12 cellular contexts compared by ENCODE assay signal in genomic region chr6:127518212-127518709, GRCh38. TPM values are rescaled to one million over a fixed set of nuclear protein-coding genes. Genes with fewer than 3 reads are reported as not detected.
DNase-seq lines count a peak whose midpoint lies in the region; ATAC-seq, FAIRE-seq and TF ChIP-seq lines count a peak whose summit lies in the region.
"Had no signal": no experiment of that assay in that cellular context is flagged by ENCODE, and none has a peak within 500 bp of the region (broad histone marks: within the 10 kb centered on the region; RNA-seq: fewer than 3 reads in every experiment).

No MANE protein-coding gene starts in this region.

- no peak for ATAC-seq in activated CD8-positive, alpha-beta T cell treated with anti-CD3 and anti-CD28 coated beads for 36 hours
- ATAC-seq in HG03378 (IDR thresholded peaks at IDR 0.05; ENCODE audit: unreplicated experiment) (no peak), HG02798 (IDR thresholded peaks at IDR 0.05; ENCODE audit: poor library complexity, unreplicated experiment) (no peak), GM19328 (IDR thresholded peaks at IDR 0.05; ENCODE audit: unreplicated experiment) (no peak)
- ATAC-seq: upper lobe of right lung had no signal

- peaks cover 26% of the 10 kb centered on the region for H3K4me1 Mint-ChIP-seq in activated CD8-positive, alpha-beta T cell treated with anti-CD3 and anti-CD28 coated beads for 36 hours (ENCODE audit: low read depth)

- no peaks in the 10 kb centered on the region for H3K9me3 Mint-ChIP-seq in activated CD8-positive, alpha-beta T cell treated with anti-CD3 and anti-CD28 coated beads for 36 hours
- H3K9me3 Mint-ChIP-seq: dendritic cell treated with granulocyte-macrophage colony-stimulating factor and Interleukin-4, amounts not matched to agents 40 ng/mL and 50 ng/mL, for 4 days had no signal

- peak overlapping the region; percentile 99 for H3K4me3 ChIP-seq in BE2C (ENCODE audit: low read depth, low read length)

- peak overlapping the region; percentile 41 for H3K27ac Mint-ChIP-seq in activated CD8-positive, alpha-beta T cell treated with anti-CD3 and anti-CD28 coated beads for 36 hours
- H3K27ac Mint-ChIP-seq: dendritic cell treated with granulocyte-macrophage colony-stimulating factor and Interleukin-4, amounts not matched to agents 40 ng/mL and 50 ng/mL, for 4 days had no signal

- POLR2A ChIA-PET in activated CD8-positive, alpha-beta T cell treated with anti-CD3 and anti-CD28 coated beads for 36 hours (lab: Charles Lee), result interaction anchor here (0.8 kb wide), 2 partner anchors 11 to 24 kb away, joined by 3 read pairs; no protein-coding TSS in a partner anchor

- H3K4me3 Mint-ChIP-seq in activated CD8-positive, alpha-beta T cell treated with anti-CD3 and anti-CD28 coated beads for 36 hours, result peak overlapping the region; percentile 74
- H3K4me3 Mint-ChIP-seq: dendritic cell treated with granulocyte-macrophage colony-stimulating factor and Interleukin-4, amounts not matched to agents 40 ng/mL and 50 ng/mL, for 4 days had no signal

- peaks cover 40% of the 10 kb centered on the region for H3K27me3 Mint-ChIP-seq in activated CD8-positive, alpha-beta T cell treated with anti-CD3 and anti-CD28 coated beads for 36 hours

- CTCF ChIA-PET in activated CD8-positive, alpha-beta T cell treated with anti-CD3 and anti-CD28 coated beads for 36 hours (lab: Charles Lee), result interaction anchor here (0.6 to 7.9 kb wide), 9 partner anchors 12 to 1553 kb away, joined by 3 to 86 read pairs (median 9); no protein-coding TSS in a partner anchor

- H3K9me3 ChIP-seq in BE2C, result no peaks in the 10 kb centered on the region
- H3K9me3 ChIP-seq: upper lobe of right lung had no signal

- DNase-seq in BE2C, result peak; percentile 51
- peak; percentile 41 for DNase-seq in HK-2 (ENCODE audit: unreplicated experiment)
- DNase-seq in activated CD8-positive, alpha-beta T cell treated with anti-CD3 and anti-CD28 coated beads for 36 hours, result no peak
- no peak for DNase-seq in OCI-M2 (lab: John Stamatoyannopoulos, UW; ENCODE audit: unreplicated experiment)

- peak; percentile 38 for FAIRE-seq in islet of Langerhans (lab: Jason Lieb, UNC)

- intact Hi-C loops in activated CD8-positive, alpha-beta T cell treated with anti-CD3 and anti-CD28 coated beads for 36 hours (cut with micrococcal nuclease), result loop anchor here (10.0 kb wide), 1 partner anchor 173 kb away; the partner anchor contains the start of gene ECHDC1

- no peaks in the 10 kb centered on the region for H3K27me3 ChIP-seq in BE2C

- peaks cover under 1% of the 10 kb centered on the region; the same call in 1 of the 2 replicates for H3K4me1 ChIP-seq in BE2C

- TF ChIP-seq CTCF in BE2C (IDR thresholded peaks at IDR 0.05; ENCODE audit: low read depth, low read length), result no peak
- no peak for TF ChIP-seq CTCF in activated CD8-positive, alpha-beta T cell treated with anti-CD3 and anti-CD28 coated beads for 36 hours (IDR thresholded peaks at IDR 0.05)

- H3K36me3 Mint-ChIP-seq in activated CD8-positive, alpha-beta T cell treated with anti-CD3 and anti-CD28 coated beads for 36 hours (ENCODE audit: low read depth), result peaks cover 2% of the 10 kb centered on the region

- peaks cover 25% of the 10 kb centered on the region for H3K36me3 ChIP-seq in BE2C
- H3K36me3 ChIP-seq: upper lobe of right lung had no signal

RNA-seq across cellular contexts. Expression of gene C6orf58, which starts 58.7 kb away (rescaled TPM):
- not detected for polyA plus RNA-seq in BE2C (2012; ENCODE audit: insufficient read depth, insufficient read length, low read depth)
- total RNA-seq in activated CD8-positive, alpha-beta T cell treated with anti-CD3 and anti-CD28 coated beads for 36 hours, result not detected
- total RNA-seq: HT-29, posterior vena cava, upper lobe of right lung had no signal

RNA-seq across cellular contexts. Expression of gene KIAA0408, which starts 59.1 kb away (rescaled TPM):
- polyA plus RNA-seq in BE2C (2012; ENCODE audit: insufficient read depth, insufficient read length, low read depth), result 33.3 TPM
- total RNA-seq in activated CD8-positive, alpha-beta T cell treated with anti-CD3 and anti-CD28 coated beads for 36 hours, result 1 to 10 TPM; 1.8 to 2.6 TPM
- total RNA-seq: HT-29 had no signal

Comparison
In these comparisons a context has a peak if more than half of its experiments do, and no peak if none do; other contexts are left out.
1. DNase-seq: peak in BE2C (single experiment) and HK-2 (single experiment); none in activated CD8-positive, alpha-beta T cell treated with anti-CD3 and anti-CD28 coated beads for 36 hours (single experiment) and OCI-M2 (single experiment).